ENCODE assay signal across 8 cellular contexts in genomic region chr17:36486204-36487194, GRCh38. TPM values are rescaled to one million over a fixed set of nuclear protein-coding genes. Genes with fewer than 3 reads are reported as not detected.
DNase-seq lines count a peak whose midpoint lies in the region; ATAC-seq and TF ChIP-seq lines count a peak whose summit lies in the region.

Gene ZNHIT3, plus strand, starts transcription at chr17:36486681. Its CDS starts 19 bp downstream, at chr17:36486700.

- intact Hi-C loops in head of caudate nucleus (cut with DNase I), result loop anchor here (10.0 kb wide), 2 partner anchors 58 to 512 kb away; partner anchors contain the start of gene GGNBP2

- DNase-seq in NCI-H1105 treated with DMSO at 0.1 percent for 48 hours (lab: John Stamatoyannopoulos, UW) (peak; percentile 95), SKM-1 treated with dmso at 0.1 percent for 144 hours (lab: John Stamatoyannopoulos, UW; ENCODE audit: unreplicated experiment) (peak; percentile 91), head of caudate nucleus (peak; percentile 88 to 97 (median 94)), osteocyte (ENCODE audit: extremely low spot score, unreplicated experiment) (peak; percentile 95), thoracic aorta (ENCODE audit: low spot score) (peak; percentile 75)

- peak within 1 kb of the TSS; percentile 100 for H3K27ac Mint-ChIP-seq in activated naive CD8-positive, alpha-beta T cell
- peak within 1 kb of the TSS; percentile 98 for H3K27ac Mint-ChIP-seq in osteocyte (ENCODE audit: unreplicated experiment)

- no peaks in the 10 kb centered on the region for H3K27me3 ChIP-seq in thoracic aorta (replicated peaks; ENCODE audit: insufficient read depth)

- peaks cover 51% of the 10 kb centered on the region for H3K4me1 Mint-ChIP-seq in activated naive CD8-positive, alpha-beta T cell (ENCODE audit: low read depth)
- peaks cover 28% of the 10 kb centered on the region for H3K4me1 Mint-ChIP-seq in osteocyte (ENCODE audit: unreplicated experiment)

- H3K9me3 Mint-ChIP-seq in activated naive CD8-positive, alpha-beta T cell (ENCODE audit: low read depth), result no peaks in the 10 kb centered on the region
- H3K9me3 Mint-ChIP-seq in osteocyte (ENCODE audit: unreplicated experiment), result no peaks in the 10 kb centered on the region

- H3K4me3 Mint-ChIP-seq in activated naive CD8-positive, alpha-beta T cell, result peak within 1 kb of the TSS; percentile 99
- peak within 1 kb of the TSS; percentile 99 for H3K4me3 Mint-ChIP-seq in osteocyte (ENCODE audit: unreplicated experiment)

- peak within 1 kb of the TSS; percentile 82 for H3K4me3 ChIP-seq in thoracic aorta

- peak; percentile 82 for TF ChIP-seq POLR2A in GM10847 (IDR thresholded peaks at IDR 0.05; ENCODE audit: extremely low read depth, insufficient read length)

- TF ChIP-seq CTCF in osteocyte (IDR thresholded peaks at IDR 0.05) (no peak), thoracic aorta (IDR thresholded peaks at IDR 0.05) (no peak)

- no peaks in the 10 kb centered on the region for H3K9me3 ChIP-seq in thoracic aorta

- H3K36me3 Mint-ChIP-seq in activated naive CD8-positive, alpha-beta T cell, result peaks cover 16% of the 10 kb centered on the region
- peaks cover 20% of the 10 kb centered on the region for H3K36me3 Mint-ChIP-seq in osteocyte (ENCODE audit: unreplicated experiment)

- H3K27ac ChIP-seq in thoracic aorta, result peak within 1 kb of the TSS; percentile 55 to 74

- H3K27me3 Mint-ChIP-seq in activated naive CD8-positive, alpha-beta T cell, result peaks cover 8% of the 10 kb centered on the region
- peaks cover 10% of the 10 kb centered on the region for H3K27me3 Mint-ChIP-seq in osteocyte (ENCODE audit: unreplicated experiment)

- no peaks in the 10 kb centered on the region for H3K36me3 ChIP-seq in thoracic aorta

- peaks cover 20 to 32% of the 10 kb centered on the region in 2 donors for H3K4me1 ChIP-seq in thoracic aorta (ENCODE audit: control insufficient read depth in 1 of 2, low read depth in 2 of 2)

- ATAC-seq in HG02678 (IDR thresholded peaks at IDR 0.05; ENCODE audit: unreplicated experiment) (peak; percentile 89), thoracic aorta (ENCODE audit: insufficient number of reproducible peaks, low FRiP score, low read depth) (peak; percentile 99)

RNA-seq across cellular contexts. Expression of gene ZNHIT3, which starts in this region (rescaled TPM):
- total RNA-seq in osteocyte (35.2 and 35.5 TPM in 2 replicates), thoracic aorta (10 to 100 TPM; 13.8 to 27.1 TPM)

Comparison
In these comparisons a context has a peak if more than half of its experiments do, and no peak if none do; other contexts are left out.
1. Peak in every context shown above with its lines: DNase-seq, ATAC-seq, H3K4me3 ChIP-seq and H3K27ac ChIP-seq.